ENCODE assay signal across 8 cellular contexts in genomic region chr4:106201373-106201772, GRCh38.
DNase-seq lines count a peak whose midpoint lies in the region; ATAC-seq and TF ChIP-seq lines count a peak whose summit lies in the region.

No MANE protein-coding gene starts in this region.

- no peaks in the 10 kb centered on the region for H3K79me2 ChIP-seq in SU-DHL-6 (ENCODE audit: insufficient read depth, low read length)

- no peaks in the 10 kb centered on the region for H3K9me2 ChIP-seq in SU-DHL-6 (replicated peaks; ENCODE audit: insufficient read depth, low read length)

- intact Hi-C loops in activated T-helper 2 cell treated with anti-CD3 and anti-CD28 coated beads, Interferon-gamma antibody, Interleukin-2, Interleukin-4, amounts not matched to agents 10 μg/mL and 5 μg/mL and 100 μg/mL, durations not matched to agents 14 hours and 24 hours and 36 hours (cut with micrococcal nuclease), result no loop called here

- H3K9me3 ChIP-seq in SU-DHL-6 (ENCODE audit: insufficient read depth, low read length), result no peaks in the 10 kb centered on the region

- H3K4me3 Mint-ChIP-seq in activated T-helper 2 cell treated with anti-CD3 and anti-CD28 coated beads, Interferon-gamma antibody, Interleukin-2, Interleukin-4, amounts not matched to agents 10 μg/mL and 5 μg/mL and 100 μg/mL, durations not matched to agents 14 hours and 24 hours and 36 hours (ENCODE audit: low read depth), result no peak overlapping the region

- H3K4me2 ChIP-seq in SU-DHL-6 (ENCODE audit: low read depth, low read length, poor library complexity, severe bottlenecking), result no peak overlapping the region

- no peak overlapping the region for H2AFZ ChIP-seq in SU-DHL-6 (ENCODE audit: low read depth, low read length, severe bottlenecking)

- H3K27ac Mint-ChIP-seq in activated T-helper 2 cell treated with anti-CD3 and anti-CD28 coated beads, Interferon-gamma antibody, Interleukin-2, Interleukin-4, amounts not matched to agents 10 μg/mL and 5 μg/mL and 100 μg/mL, durations not matched to agents 14 hours and 24 hours and 36 hours, result no peak overlapping the region

- no peaks in the 10 kb centered on the region for H3F3A ChIP-seq in SU-DHL-6 (ENCODE audit: insufficient read depth)

- DNase-seq in COR-L47 (lab: John Stamatoyannopoulos, UW), result peak; percentile 34
- DNase-seq in HFF-Myc (ENCODE audit: extremely low read depth, low read depth), result no peak
- DNase-seq in kidney epithelial cell (ENCODE audit: low read depth), result no peak
- no peak for DNase-seq in effector CD8-positive, alpha-beta T cell (lab: John Stamatoyannopoulos, UW)
- DNase-seq in activated naive CD4-positive, alpha-beta T cell treated with anti-CD3 and anti-CD28 coated beads, Interleukin-2, amount 50 U/mL, for 16 hours, result no peak
- no peak for DNase-seq in activated T-helper 2 cell treated with anti-CD3 and anti-CD28 coated beads, Interferon-gamma antibody, Interleukin-2, Interleukin-4, amounts not matched to agents 10 μg/mL and 5 μg/mL and 100 μg/mL, durations not matched to agents 14 hours and 24 hours and 36 hours (ENCODE audit: low spot score)

- peak; percentile 29 for TF ChIP-seq CTCF in HFF-Myc (IDR thresholded peaks at IDR 0.05; ENCODE audit: low read depth, low read length, missing control alignments)
- TF ChIP-seq CTCF in SU-DHL-6 (IDR thresholded peaks at IDR 0.05; ENCODE audit: insufficient read depth, low read length, poor library complexity, severe bottlenecking), result peak; percentile 31
- TF ChIP-seq CTCF in kidney epithelial cell (IDR thresholded peaks at IDR 0.05; ENCODE audit: insufficient read depth, low read length, poor library complexity, severe bottlenecking), result peak; percentile 52

- H3K27me3 ChIP-seq in SU-DHL-6 (ENCODE audit: low read length) (no peaks in the 10 kb centered on the region), kidney epithelial cell (ENCODE audit: control insufficient read depth, insufficient read depth, low read length) (no peaks in the 10 kb centered on the region)

- H3K4me1 Mint-ChIP-seq in activated T-helper 2 cell treated with anti-CD3 and anti-CD28 coated beads, Interferon-gamma antibody, Interleukin-2, Interleukin-4, amounts not matched to agents 10 μg/mL and 5 μg/mL and 100 μg/mL, durations not matched to agents 14 hours and 24 hours and 36 hours (ENCODE audit: low read depth), result no peaks in the 10 kb centered on the region

- no peak overlapping the region for H3K9ac ChIP-seq in SU-DHL-6 (ENCODE audit: low read length)

- H3K27ac ChIP-seq in SU-DHL-6 (ENCODE audit: low read depth, low read length), result no peak overlapping the region

- no peaks in the 10 kb centered on the region for H3K36me3 Mint-ChIP-seq in activated T-helper 2 cell treated with anti-CD3 and anti-CD28 coated beads, Interferon-gamma antibody, Interleukin-2, Interleukin-4, amounts not matched to agents 10 μg/mL and 5 μg/mL and 100 μg/mL, durations not matched to agents 14 hours and 24 hours and 36 hours (ENCODE audit: low read depth)

- H3K27me3 Mint-ChIP-seq in activated T-helper 2 cell treated with anti-CD3 and anti-CD28 coated beads, Interferon-gamma antibody, Interleukin-2, Interleukin-4, amounts not matched to agents 10 μg/mL and 5 μg/mL and 100 μg/mL, durations not matched to agents 14 hours and 24 hours and 36 hours (ENCODE audit: low read depth), result no peaks in the 10 kb centered on the region

- no peaks in the 10 kb centered on the region for H3K9me3 Mint-ChIP-seq in activated T-helper 2 cell treated with anti-CD3 and anti-CD28 coated beads, Interferon-gamma antibody, Interleukin-2, Interleukin-4, amounts not matched to agents 10 μg/mL and 5 μg/mL and 100 μg/mL, durations not matched to agents 14 hours and 24 hours and 36 hours

- no peaks in the 10 kb centered on the region for H4K20me1 ChIP-seq in SU-DHL-6 (ENCODE audit: low read depth, low read length)

- no peak for ATAC-seq in HG02973 (IDR thresholded peaks at IDR 0.05; ENCODE audit: unreplicated experiment)

- no peaks in the 10 kb centered on the region for H3K36me3 ChIP-seq in SU-DHL-6 (ENCODE audit: low read length)
- H3K36me3 ChIP-seq in kidney epithelial cell (ENCODE audit: control insufficient read depth, insufficient read depth, low read length), result no peaks in the 10 kb centered on the region

- H3K4me3 ChIP-seq in HFF-Myc (replicated peaks; ENCODE audit: low read depth, low read length) (no peak overlapping the region), SU-DHL-6 (ENCODE audit: insufficient read depth, low read length, poor library complexity, severe bottlenecking) (no peak overlapping the region), kidney epithelial cell (ENCODE audit: low read depth, low read length) (no peak overlapping the region)
